13 cellular contexts compared by ENCODE assay signal in the genomic region with DNA sequence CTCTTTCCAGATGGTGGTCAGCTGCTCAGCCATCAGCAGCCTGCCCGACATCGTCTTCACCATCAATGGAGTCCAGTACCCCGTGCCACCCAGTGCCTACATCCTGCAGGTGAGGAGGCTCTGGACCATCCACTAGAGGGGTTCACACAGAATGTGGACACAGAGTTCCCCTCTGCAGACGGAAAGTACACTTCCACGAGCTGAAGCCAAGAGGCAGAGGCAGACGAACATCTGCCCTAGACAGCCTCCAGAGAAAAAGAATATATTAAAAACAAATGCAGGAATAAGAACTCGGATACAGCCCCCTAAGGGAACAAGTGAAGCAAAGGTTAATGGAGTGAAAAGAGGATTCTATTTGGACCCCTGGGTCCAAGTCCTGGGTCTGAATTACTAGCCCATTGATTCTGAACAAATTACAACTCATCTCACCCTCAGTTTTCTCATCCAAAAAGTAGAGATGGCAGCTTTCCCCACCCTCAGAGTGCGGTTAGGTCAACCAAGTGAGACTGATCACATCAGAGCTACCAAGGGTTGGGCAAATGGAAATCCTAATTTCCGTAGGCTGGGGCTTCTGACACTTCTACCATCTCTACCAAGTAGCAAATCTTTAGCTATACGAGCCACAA. TPM values are rescaled to one million over a fixed set of nuclear protein-coding genes. Genes with fewer than 3 reads are reported as not detected.
"Had no signal": no experiment of that assay in that cellular context is flagged by ENCODE, and none has a peak within 500 bp of the region (broad histone marks: within the 10 kb centered on the region; RNA-seq: fewer than 3 reads in every experiment).

No MANE protein-coding gene starts in this region.

RNA-seq across cellular contexts. Expression of a gene that starts 8.1 kb away (rescaled TPM):
- total RNA-seq: activated naive CD4-positive, alpha-beta T cell treated with anti-CD3 and anti-CD28 coated beads for 36 hours; activated naive CD4-positive, alpha-beta T cell treated with anti-CD3 and anti-CD28 coated beads, Interleukin-2, amount 50 U/mL, for 72 hours; activated naive CD8-positive, alpha-beta T cell treated with anti-CD3 and anti-CD28 coated beads for 36 hours; activated naive CD8-positive, alpha-beta T cell treated with anti-CD3 and anti-CD28 coated beads, Interleukin-2, amount 10 ng/mL, durations not matched to agents 7 days and 5 days; activated T-cell treated with anti-CD3 and anti-CD28 coated beads, Interleukin-2, amount 50 U/mL, for 4 hours; activated T-cell treated with anti-CD3 and anti-CD28 coated beads, Interleukin-2, amount 50 U/mL, for 72 hours; activated T-helper 1 cell treated with anti-CD3 and anti-CD28 coated beads, Interleukin-12 subunit alpha, Interleukin-12 subunit beta, Interleukin-2, Interleukin-4 antibody, amounts not matched to agents 30 ng/mL and 10 ng/mL and 1 ng/mL, durations not matched to agents 14 hours and 24 hours and 36 hours; activated T-helper 17 cell treated with anti-CD3 and anti-CD28 coated beads, Interleukin-2, amount 50 U/mL, for 72 hours; activated T-helper 2 cell treated with anti-CD3 and anti-CD28 coated beads, Interferon-gamma antibody, Interleukin-2, Interleukin-4, amounts not matched to agents 10 μg/mL and 5 μg/mL and 100 μg/mL, durations not matched to agents 14 hours and 24 hours and 36 hours; bronchial epithelial cell; cardiac muscle cell; chondrocyte had no signal

RNA-seq across cellular contexts. Expression of a gene that starts 10.7 kb away (rescaled TPM):
- total RNA-seq: activated naive CD4-positive, alpha-beta T cell treated with anti-CD3 and anti-CD28 coated beads for 36 hours; activated naive CD4-positive, alpha-beta T cell treated with anti-CD3 and anti-CD28 coated beads, Interleukin-2, amount 50 U/mL, for 72 hours; activated naive CD8-positive, alpha-beta T cell treated with anti-CD3 and anti-CD28 coated beads for 36 hours; activated naive CD8-positive, alpha-beta T cell treated with anti-CD3 and anti-CD28 coated beads, Interleukin-2, amount 10 ng/mL, durations not matched to agents 7 days and 5 days; activated T-cell treated with anti-CD3 and anti-CD28 coated beads, Interleukin-2, amount 50 U/mL, for 4 hours; activated T-cell treated with anti-CD3 and anti-CD28 coated beads, Interleukin-2, amount 50 U/mL, for 72 hours; activated T-helper 1 cell treated with anti-CD3 and anti-CD28 coated beads, Interleukin-12 subunit alpha, Interleukin-12 subunit beta, Interleukin-2, Interleukin-4 antibody, amounts not matched to agents 30 ng/mL and 10 ng/mL and 1 ng/mL, durations not matched to agents 14 hours and 24 hours and 36 hours; activated T-helper 17 cell treated with anti-CD3 and anti-CD28 coated beads, Interleukin-2, amount 50 U/mL, for 72 hours; activated T-helper 2 cell treated with anti-CD3 and anti-CD28 coated beads, Interferon-gamma antibody, Interleukin-2, Interleukin-4, amounts not matched to agents 10 μg/mL and 5 μg/mL and 100 μg/mL, durations not matched to agents 14 hours and 24 hours and 36 hours; bronchial epithelial cell; chondrocyte had no signal

RNA-seq across cellular contexts. Expression of a gene that starts 29.5 kb away (rescaled TPM):
- total RNA-seq: activated naive CD4-positive, alpha-beta T cell treated with anti-CD3 and anti-CD28 coated beads for 36 hours; activated naive CD4-positive, alpha-beta T cell treated with anti-CD3 and anti-CD28 coated beads, Interleukin-2, amount 50 U/mL, for 72 hours; activated naive CD8-positive, alpha-beta T cell treated with anti-CD3 and anti-CD28 coated beads for 36 hours; activated naive CD8-positive, alpha-beta T cell treated with anti-CD3 and anti-CD28 coated beads, Interleukin-2, amount 10 ng/mL, durations not matched to agents 7 days and 5 days; activated T-cell treated with anti-CD3 and anti-CD28 coated beads, Interleukin-2, amount 50 U/mL, for 4 hours; activated T-cell treated with anti-CD3 and anti-CD28 coated beads, Interleukin-2, amount 50 U/mL, for 72 hours; activated T-helper 1 cell treated with anti-CD3 and anti-CD28 coated beads, Interleukin-12 subunit alpha, Interleukin-12 subunit beta, Interleukin-2, Interleukin-4 antibody, amounts not matched to agents 30 ng/mL and 10 ng/mL and 1 ng/mL, durations not matched to agents 14 hours and 24 hours and 36 hours; activated T-helper 17 cell treated with anti-CD3 and anti-CD28 coated beads, Interleukin-2, amount 50 U/mL, for 72 hours; activated T-helper 2 cell treated with anti-CD3 and anti-CD28 coated beads, Interferon-gamma antibody, Interleukin-2, Interleukin-4, amounts not matched to agents 10 μg/mL and 5 μg/mL and 100 μg/mL, durations not matched to agents 14 hours and 24 hours and 36 hours; bronchial epithelial cell; cerebellum; chondrocyte had no signal
